In the genomic region with DNA sequence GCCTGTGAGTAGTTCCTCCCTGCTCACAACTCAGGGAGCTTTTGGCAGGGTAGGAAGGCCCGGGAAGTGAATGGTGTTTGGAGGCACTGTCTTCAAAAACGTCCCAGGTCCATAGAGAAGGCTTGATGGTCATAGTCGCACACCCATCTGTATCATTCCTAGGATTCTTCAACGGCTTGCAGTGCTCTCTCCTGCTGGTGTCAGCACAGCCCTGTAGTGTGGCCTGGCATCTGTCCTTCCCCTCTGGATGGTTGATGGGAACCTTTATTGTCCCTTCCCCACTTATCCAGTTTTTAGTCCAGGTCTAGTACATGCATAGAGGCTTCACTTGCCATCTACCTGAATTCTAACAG, we compare ENCODE assay signal across 26 cellular contexts.
DNase-seq lines count a peak whose midpoint lies in the region; ATAC-seq and TF ChIP-seq lines count a peak whose summit lies in the region.
"Had no signal": no experiment of that assay in that cellular context is flagged by ENCODE, and none has a peak within 500 bp of the region (broad histone marks: within the 10 kb centered on the region; RNA-seq: fewer than 3 reads in every experiment).

No MANE protein-coding gene starts in this region.

- CTCF ChIA-PET in MCF 10A (lab: Yijun Ruan, JAX) = interaction anchor here (1.1 kb wide), 1 partner anchor 9 kb away, joined by 3 read pairs; no protein-coding TSS in a partner anchor

- H3K36me3 Mint-ChIP-seq in MCF 10A (ENCODE audit: insufficient read depth, unreplicated experiment) = peaks cover 7% of the 10 kb centered on the region

- peaks cover 34% of the 10 kb centered on the region for H3K4me1 Mint-ChIP-seq in MCF 10A (ENCODE audit: insufficient read depth, unreplicated experiment)
- H3K4me1 Mint-ChIP-seq: CD4-positive, alpha-beta memory T cell had no signal

- WGBS in thyroid gland, 2 donors = 76 to 91% methylated on average over 4 of the region's 4 CpGs

- H3K27me3 ChIP-seq in breast epithelium = no peaks in the 10 kb centered on the region
- H3K27me3 ChIP-seq in foreskin keratinocyte = no peaks in the 10 kb centered on the region
- no peaks in the 10 kb centered on the region for H3K27me3 ChIP-seq in neutrophil
- no peaks in the 10 kb centered on the region for H3K27me3 ChIP-seq in thyroid gland
- H3K27me3 ChIP-seq: BLaER1 had no signal

- H3K27ac ChIP-seq in breast epithelium (peak overlapping the region; percentile 94 to 96), foreskin keratinocyte (peak overlapping the region; percentile 94), neutrophil (peak overlapping the region; percentile 85), thyroid gland (no peak overlapping the region)
- H3K27ac ChIP-seq: 22Rv1, BLaER1, HL-60 had no signal

- no peaks in the 10 kb centered on the region for H3K27me3 Mint-ChIP-seq in MCF 10A (ENCODE audit: insufficient read depth, unreplicated experiment)
- H3K27me3 Mint-ChIP-seq: CD4-positive, alpha-beta memory T cell had no signal

- H3K9me3 Mint-ChIP-seq in MCF 10A (ENCODE audit: unreplicated experiment) = peaks cover 7% of the 10 kb centered on the region
- H3K9me3 Mint-ChIP-seq: CD4-positive, alpha-beta memory T cell had no signal

- H3K9me3 ChIP-seq in breast epithelium (no peaks in the 10 kb centered on the region), neutrophil (no peaks in the 10 kb centered on the region), thyroid gland (no peaks in the 10 kb centered on the region)
- H3K9me3 ChIP-seq: BLaER1 had no signal

- no peak for ATAC-seq in foreskin keratinocyte
- no peak for ATAC-seq in HG02798 (IDR thresholded peaks at IDR 0.05; ENCODE audit: poor library complexity, unreplicated experiment)
- ATAC-seq: HepG2, Panc1, SK-N-SH treated with all-trans-retinoic acid at 6 μM for 48 hours had no signal

- peaks cover 14 to 39% of the 10 kb centered on the region in 2 donors for H3K4me1 ChIP-seq in breast epithelium
- peaks cover 39% of the 10 kb centered on the region for H3K4me1 ChIP-seq in foreskin keratinocyte
- H3K4me1 ChIP-seq in neutrophil (ENCODE audit: control insufficient read depth in 1 of 2, insufficient read depth in 1 of 2, low read depth in 1 of 2, low read length in 1 of 2) = peaks cover 28 to 37% of the 10 kb centered on the region in 2 experiments
- peaks cover 3 to 11% of the 10 kb centered on the region in 2 donors for H3K4me1 ChIP-seq in thyroid gland
- H3K4me1 ChIP-seq: BLaER1 had no signal

- no peak overlapping the region for H3K4me3 ChIP-seq in breast epithelium
- no peak overlapping the region for H3K4me3 ChIP-seq in neutrophil (ENCODE audit: low read depth in 1 of 2, low read length in 1 of 2)
- H3K4me3 ChIP-seq in thyroid gland (replicated peaks in 1 of 3) = no peak overlapping the region
- H3K4me3 ChIP-seq: BLaER1 had no signal

- intact Hi-C loops in breast epithelium (cut with DNase I; ENCODE audit: low total_unique reads) = no loop called here
- intact Hi-C loops in MCF 10A (cut with micrococcal nuclease) = loop anchor here (5.0 to 10.0 kb wide), 2 partner anchors 227 to 375 kb away; a partner anchor contains a TSS
- intact Hi-C loops in posterior cingulate gyrus (cut with DNase I) = no loop called here
- intact Hi-C loops in thyroid gland (cut with DNase I) = no loop called here

- H3K36me3 ChIP-seq in breast epithelium (no peaks in the 10 kb centered on the region), neutrophil (no peaks in the 10 kb centered on the region), thyroid gland (no peaks in the 10 kb centered on the region)
- H3K36me3 ChIP-seq: BLaER1 had no signal

- TF ChIP-seq CTCF in breast epithelium (IDR thresholded peaks at IDR 0.05) (no peak), MCF 10A (IDR thresholded peaks at IDR 0.05; ENCODE audit: unreplicated experiment) (no peak), foreskin keratinocyte (conservative IDR thresholded peaks at IDR 0.05) (no peak), neutrophil (IDR thresholded peaks at IDR 0.05) (no peak), thyroid gland (IDR thresholded peaks at IDR 0.05) (no peak)

- POLR2A ChIA-PET in MCF 10A (lab: Yijun Ruan, JAX) = interaction anchor here (0.9 to 4.2 kb wide), 4 partner anchors 31 to 173 kb away, joined by 3 to 32 read pairs (median 4); no protein-coding TSS in a partner anchor

- no peak for TF ChIP-seq POLR2A in breast epithelium (IDR thresholded peaks at IDR 0.05)
- no peak for TF ChIP-seq POLR2A in thyroid gland (IDR thresholded peaks at IDR 0.05)

- BruUV-seq in MCF 10A (replicated peaks; lab: Mats Ljungman, UMichigan) = no TSS peak

- H3K27ac Mint-ChIP-seq in MCF 10A (ENCODE audit: low read depth, unreplicated experiment) = no peak overlapping the region
- H3K27ac Mint-ChIP-seq: CD4-positive, alpha-beta memory T cell had no signal

- no peak overlapping the region for H3K4me3 Mint-ChIP-seq in MCF 10A (ENCODE audit: unreplicated experiment)
- H3K4me3 Mint-ChIP-seq: CD4-positive, alpha-beta memory T cell; HFFc6 had no signal

- DNase-seq in breast epithelium (ENCODE audit: low spot score in 2 of 2) (no peak), MCF 10A (ENCODE audit: unreplicated experiment) (no peak), foreskin keratinocyte (no peak), posterior cingulate gyrus (no peak), thyroid gland (no peak), NCI-H345 treated with DMSO at 0.1 percent for 48 hours (lab: John Stamatoyannopoulos, UW; ENCODE audit: unreplicated experiment) (no peak)
- DNase-seq: ACHN; CD4-positive, alpha-beta memory T cell; DND-41; HFFc6; KBM-7; NCI-H1105; NCI-H146; NCI-H2029 treated with DMSO at 0.1 percent for 48 hours; NCI-H2171; NCI-H345; NCI-H524 treated with DMSO at 0.1 percent for 48 hours; NCI-H82 had no signal

Comparison
In these comparisons a context has a peak if more than half of its experiments do, and no peak if none do; other contexts are left out.
1. H3K27ac ChIP-seq: peak in breast epithelium (2 of 2), foreskin keratinocyte (single experiment) and neutrophil (single experiment); none in thyroid gland (0 of 3).